2 cellular contexts compared by ENCODE assay signal in genomic region chr6:157811476-157812173, GRCh38.
TF ChIP-seq lines count a peak whose summit lies in the region.

No MANE protein-coding gene starts in this region.

TF ChIP-seq in WTC11, 78 proteins besides CTCF, POLR2A, EP300 and RAD21:
- TF ChIP-seq AR (CRISPR knock-in tag; IDR thresholded peaks at IDR 0.05) (no peak), E2F5 (CRISPR knock-in tag; IDR thresholded peaks at IDR 0.05) (no peak), ARID4B (CRISPR knock-in tag; IDR thresholded peaks at IDR 0.05; ENCODE audit: borderline replicate concordance) (no peak), EMX1 (CRISPR knock-in tag; IDR thresholded peaks at IDR 0.05) (no peak), ELF4 (CRISPR knock-in tag; IDR thresholded peaks at IDR 0.05; ENCODE audit: low read depth) (no peak), FOXK1 (CRISPR knock-in tag; IDR thresholded peaks at IDR 0.05) (no peak), SOX15 (CRISPR knock-in tag; IDR thresholded peaks at IDR 0.05) (no peak), E2F4 (CRISPR knock-in tag; IDR thresholded peaks at IDR 0.05; ENCODE audit: borderline replicate concordance, low read depth) (no peak), CREB1 (CRISPR knock-in tag; IDR thresholded peaks at IDR 0.05) (no peak), MAX (CRISPR knock-in tag; IDR thresholded peaks at IDR 0.05) (no peak), GABPB1 (CRISPR knock-in tag; IDR thresholded peaks at IDR 0.05) (no peak), TP53 (CRISPR knock-in tag; IDR thresholded peaks at IDR 0.05) (no peak), TCF7 (CRISPR knock-in tag; IDR thresholded peaks at IDR 0.05; ENCODE audit: low read depth) (no peak)

TF ChIP-seq in HepG2, 621 proteins besides CTCF, POLR2A, EP300 and RAD21:
- TF ChIP-seq CAMTA2 (CRISPR knock-in tag; IDR thresholded peaks at IDR 0.05; ENCODE audit: borderline replicate concordance) (no peak), HNRNPUL1 (IDR thresholded peaks at IDR 0.05; ENCODE audit: low read depth, low read length) (no peak), ZNF263 (CRISPR knock-in tag; IDR thresholded peaks at IDR 0.05) (no peak), STAT5B (CRISPR knock-in tag; IDR thresholded peaks at IDR 0.05) (no peak)
TF ChIP-seq in HepG2: peak in this region for 0.
